7 cellular contexts compared by ENCODE assay signal in the genomic region with DNA sequence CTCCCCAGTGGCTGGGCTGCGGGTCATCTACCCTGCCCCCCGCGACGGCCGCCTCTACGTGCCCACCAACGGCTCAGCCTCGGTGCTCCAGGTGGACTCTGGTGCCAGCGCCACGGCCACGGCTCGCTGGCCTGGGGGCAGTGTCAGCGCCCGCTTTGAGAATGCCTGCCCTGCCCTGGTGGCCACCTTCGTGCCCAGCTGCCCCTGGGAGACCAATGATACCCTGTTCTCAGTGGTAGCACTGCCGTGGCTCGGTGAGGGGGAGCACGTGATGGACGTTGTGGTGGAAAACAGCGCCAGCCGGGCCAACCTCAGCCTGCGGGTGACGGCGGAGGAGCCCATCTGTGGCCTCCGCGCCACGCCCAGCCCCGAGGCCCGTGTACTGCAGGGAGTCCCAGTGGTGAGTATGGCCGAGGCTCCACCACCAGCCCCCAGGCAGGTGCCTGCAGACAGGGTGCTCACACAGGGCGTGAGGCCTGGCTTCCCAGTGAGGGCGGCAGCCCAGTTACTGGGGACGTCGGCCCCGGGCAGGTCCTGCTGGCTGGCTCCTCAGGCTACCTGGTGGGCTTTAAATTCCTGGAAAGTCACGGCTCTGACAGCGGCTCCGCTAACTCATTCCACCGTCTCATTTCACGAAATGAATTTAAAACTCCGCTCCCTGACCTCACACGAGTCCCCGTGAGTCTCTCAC. TPM values are rescaled to one million over a fixed set of nuclear protein-coding genes. Genes with fewer than 3 reads are reported as not detected.
DNase-seq lines count a peak whose midpoint lies in the region; ATAC-seq and TF ChIP-seq lines count a peak whose summit lies in the region.
"Not testable (repeated sequence)": the region's sequence is repeated elsewhere in the genome, so short reads cannot be mapped to it uniquely, and the experiment has no call there.

No MANE protein-coding gene starts in this region.

- intact Hi-C loops in left cardiac atrium (cut with DNase I); right lobe of liver (cut with DNase I); sciatic nerve (cut with DNase I): not testable (repeated sequence)

- not testable (repeated sequence) for H3K27me3 Mint-ChIP-seq in type B pancreatic cell

- H3K27me3 ChIP-seq in RWPE2 (ENCODE audit: insufficient read depth, poor library complexity, severe bottlenecking); right lobe of liver: not testable (repeated sequence)

- not testable (repeated sequence) for H3K9me3 ChIP-seq in RWPE2 (ENCODE audit: severe bottlenecking); right lobe of liver

- not testable (repeated sequence) for H3K9me3 Mint-ChIP-seq in type B pancreatic cell

- H3K4me1 ChIP-seq in RWPE2 (ENCODE audit: insufficient read depth, poor library complexity, severe bottlenecking); right lobe of liver: not testable (repeated sequence)

- H3K4me3 Mint-ChIP-seq in type B pancreatic cell: not testable (repeated sequence)

- ATAC-seq in RWPE2 (ENCODE audit: low read depth); left cardiac atrium; right lobe of liver; sciatic nerve: not testable (repeated sequence)

- not testable (repeated sequence) for H3K27ac Mint-ChIP-seq in type B pancreatic cell

- not testable (repeated sequence) for H3K4me1 Mint-ChIP-seq in type B pancreatic cell (ENCODE audit: unreplicated experiment)

- DNase-seq in RWPE2 (ENCODE audit: low spot score) (peak; percentile 29), left cardiac atrium (peak; percentile 3), right lobe of liver (peak in 2 of 3 donors; percentile 23 to 37), mucosa of gallbladder (ENCODE audit: low spot score) (peak; percentile 8), sciatic nerve (ENCODE audit: low spot score) (peak; percentile 35), type B pancreatic cell (ENCODE audit: extremely low spot score, unreplicated experiment) (peak; percentile 60)
- DNase-seq in activated effector memory CD4-positive, alpha-beta T cell treated with anti-CD3 and anti-CD28 coated beads, Interleukin-2, amount 50 U/mL, for 16 hours: peak; percentile 58

- H3K27ac ChIP-seq in RWPE2 (ENCODE audit: poor library complexity, severe bottlenecking); right lobe of liver: not testable (repeated sequence)

- H3K4me3 ChIP-seq in RWPE2 (ENCODE audit: severe bottlenecking); right lobe of liver: not testable (repeated sequence)

- not testable (repeated sequence) for H3K36me3 ChIP-seq in RWPE2 (ENCODE audit: low read depth); right lobe of liver

- WGBS in right lobe of liver (ENCODE audit: insufficient coverage, low coverage, low lambda C conversion rate, missing lambda C conversion rate): no CpG with 5 or more reads among the region's 43 CpGs

- TF ChIP-seq POLR2A in right lobe of liver (IDR thresholded peaks at IDR 0.05): not testable (repeated sequence)

- TF ChIP-seq CTCF in RWPE2 (IDR thresholded peaks at IDR 0.05; ENCODE audit: poor library complexity, severe bottlenecking); right lobe of liver (IDR thresholded peaks at IDR 0.05); type B pancreatic cell (conservative IDR thresholded peaks at IDR 0.05): not testable (repeated sequence)

- H3K36me3 Mint-ChIP-seq in type B pancreatic cell: not testable (repeated sequence)

RNA-seq across cellular contexts. Expression of a gene that starts 57.8 kb away (rescaled TPM):
- total RNA-seq in left cardiac atrium (1 to 10 TPM; 2.7 to 3.7 TPM), right lobe of liver (1 to 10 TPM; 1.8 to 10.0 (median 3.7) TPM), mucosa of gallbladder (7.5 TPM), sciatic nerve (17.6 TPM), type B pancreatic cell (ENCODE audit: low replicate concordance) (3.5 and 8.0 TPM in 2 replicates)

Comparison
In these comparisons a context has a peak if more than half of its experiments do, and no peak if none do; other contexts are left out.
1. DNase-seq: peak in every context shown above with its lines; median percentile 60 in type B pancreatic cell; 58 in activated effector memory CD4-positive, alpha-beta T cell treated with anti-CD3 and anti-CD28 coated beads, Interleukin-2, amount 50 U/mL, for 16 hours; 35 in sciatic nerve; 30 in right lobe of liver; 29 in RWPE2; 8 in mucosa of gallbladder; 3 in left cardiac atrium.